Comparison of ENCODE assay signal across 9 cellular contexts in the genomic region with DNA sequence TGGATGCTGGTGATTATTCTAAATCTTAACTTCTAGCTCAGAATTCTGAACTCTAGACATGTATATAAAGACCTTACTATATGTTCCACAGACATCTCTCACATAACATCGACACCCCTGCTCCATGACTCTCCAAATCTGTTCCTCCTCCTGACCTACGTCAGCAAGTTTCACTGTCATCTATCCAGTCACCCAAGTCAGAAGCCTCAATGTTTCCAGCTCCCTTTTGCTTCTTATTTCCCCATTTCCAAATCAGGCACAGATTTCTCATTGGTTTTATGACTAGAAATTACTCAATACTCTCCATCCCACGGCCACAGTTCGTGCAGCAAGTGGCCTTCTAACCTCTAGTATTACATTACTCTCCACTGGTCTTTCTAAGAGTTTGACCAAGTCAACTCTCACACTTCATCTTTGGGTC. TPM values are rescaled to one million over a fixed set of nuclear protein-coding genes. Genes with fewer than 3 reads are reported as not detected.
DNase-seq lines count a peak whose midpoint lies in the region; ATAC-seq and TF ChIP-seq lines count a peak whose summit lies in the region.
"Had no signal": no experiment of that assay in that cellular context is flagged by ENCODE, and none has a peak within 500 bp of the region (broad histone marks: within the 10 kb centered on the region; RNA-seq: fewer than 3 reads in every experiment).

No MANE protein-coding gene starts in this region.

- no peak overlapping the region for H2AFZ ChIP-seq in PC-9

- no peak for TF ChIP-seq CTCF in GM13977 (IDR thresholded peaks at IDR 0.05; ENCODE audit: extremely low read depth, insufficient read depth, missing control alignments)
- no peak for TF ChIP-seq CTCF in PC-9 (conservative IDR thresholded peaks at IDR 0.05)

- H4K20me1 ChIP-seq in PC-9 (ENCODE audit: insufficient read depth): peaks cover 7% of the 10 kb centered on the region; the same call in 1 of the 2 replicates

- H3K36me3 ChIP-seq in PC-9 (ENCODE audit: low read depth): no peaks in the 10 kb centered on the region

- intact Hi-C loops in PC-9 (cut with micrococcal nuclease; ENCODE audit: unreplicated experiment): no loop called here

- POLR2A ChIA-PET in PC-9 (lab: Charles Lee; ENCODE audit: unreplicated experiment): no interaction called here

- H3K27ac ChIP-seq in PC-9: no peak overlapping the region

- no peak overlapping the region for H3K4me3 ChIP-seq in PC-9

- peak; percentile 43 for ATAC-seq in GM21619 (IDR thresholded peaks at IDR 0.05; ENCODE audit: unreplicated experiment)
- ATAC-seq: Panc1 had no signal

- no peak overlapping the region for H3K4me2 ChIP-seq in PC-9

- in situ Hi-C loops in GM13977 (cut with MboI; ENCODE audit: low pct_unique_long_range_greater_than_20kb, low sequenced_read_pairs, unreplicated experiment) (no loop called here), G401 (cut with HindIII; ENCODE audit: low sequenced_read_pairs) (no loop called here)

- no peaks in the 10 kb centered on the region for H3K9me2 ChIP-seq in PC-9 (ENCODE audit: insufficient read depth)

- no peaks in the 10 kb centered on the region for H3F3A ChIP-seq in PC-9 (ENCODE audit: insufficient read depth, low read depth)

- peaks cover 90% of the 10 kb centered on the region for H3K79me2 ChIP-seq in PC-9 (ENCODE audit: low read depth)

- peak; percentile 23 for DNase-seq in GM13977 (ENCODE audit: low spot score)
- DNase-seq in LHCN-M2 (ENCODE audit: low read depth): peak; percentile 42
- DNase-seq in germinal center (ENCODE audit: low spot score): peak; percentile 29
- no peak for DNase-seq in Kasumi-1 (lab: John Stamatoyannopoulos, UW)
- DNase-seq in PC-9: no peak
- no peak for DNase-seq in central memory CD4-positive, alpha-beta T cell
- DNase-seq in G401 (ENCODE audit: low spot score): no peak

- CTCF ChIA-PET in PC-9 (lab: Charles Lee): no interaction called here

- no peaks in the 10 kb centered on the region for H3K4me1 ChIP-seq in PC-9 (replicated peaks; ENCODE audit: insufficient read depth)

- no TSS peak for BruUV-seq in PC-9 (replicated peaks; lab: Mats Ljungman, UMichigan)

- no peaks in the 10 kb centered on the region for H3K27me3 ChIP-seq in PC-9 (ENCODE audit: insufficient read depth, low read depth)

- no peaks in the 10 kb centered on the region for H3K9me3 ChIP-seq in PC-9 (ENCODE audit: insufficient read depth, low read depth)

RNA-seq across cellular contexts. Expression of gene EPC1, which starts 28.5 kb away (rescaled TPM):
- total RNA-seq in LHCN-M2 (2014; rRNA removed) (14.9 and 23.0 TPM in 2 replicates), PC-9 (2021) (21.5 and 23.4 TPM in 2 replicates)
- polyA plus RNA-seq in LHCN-M2 (2012): 7.8 TPM
- 9.6 and 11.3 TPM in 2 replicates for total RNA-seq in G401 (2014; rRNA removed; shearing (Covaris generic))

Comparison
In these comparisons a context has a peak if more than half of its experiments do, and no peak if none do; other contexts are left out.
1. DNase-seq: peak in GM13977 (single experiment), LHCN-M2 (single experiment) and germinal center (single experiment); none in Kasumi-1 (0 of 2), PC-9 (0 of 2), central memory CD4-positive, alpha-beta T cell (single experiment) and G401 (single experiment).